In genomic region chr6:32657329-32657728, GRCh38 we compare ENCODE assay signal across 11 cellular contexts. TPM values are rescaled to one million over a fixed set of nuclear protein-coding genes. Genes with fewer than 3 reads are reported as not detected.
A peak's percentile ranks its signal among the peaks of the same experiment; 100 is the strongest.
DNase-seq lines count a peak whose midpoint lies in the region; ATAC-seq, FAIRE-seq and TF ChIP-seq lines count a peak whose summit lies in the region.
"Not testable (repeated sequence)": the region's sequence is repeated elsewhere in the genome, so short reads cannot be mapped to it uniquely, and the experiment has no call there.
"Had no signal": no experiment of that assay in that cellular context is flagged by ENCODE, and none has a peak within 500 bp of the region (broad histone marks: within the 10 kb centered on the region; RNA-seq: fewer than 3 reads in every experiment).

No MANE protein-coding gene starts in this region.

- H4K20me1 ChIP-seq in H9 (ENCODE audit: control insufficient read depth, insufficient read depth, insufficient read length); Karpas-422 (ENCODE audit: insufficient read depth, low read depth, low read length); hepatocyte (ENCODE audit: insufficient read depth, poor library complexity, severe bottlenecking): not testable (repeated sequence)

- H2BK5ac ChIP-seq in H9 (ENCODE audit: insufficient read length, low read length), result not testable (repeated sequence)

- not testable (repeated sequence) for H3K36me3 ChIP-seq in HUES6 (ENCODE audit: control insufficient read depth, insufficient read depth, low read length); Karpas-422 (ENCODE audit: insufficient read depth, low read length); hepatocyte (replicated peaks; ENCODE audit: insufficient read depth, low read depth); mesodermal cell (ENCODE audit: control insufficient read depth, insufficient read depth, low read length)

- TF ChIP-seq POLR2A in GM12892 (IDR thresholded peaks at IDR 0.05; ENCODE audit: low read depth, low read length), result 0 out of 2 replicates have a peak, but pooled peaks have one; percentile 50

- not testable (repeated sequence) for H2AK5ac ChIP-seq in H9 (ENCODE audit: insufficient read length, low read length)

- H2BK15ac ChIP-seq in H9 (ENCODE audit: low read depth, low read length), result not testable (repeated sequence)

- H3K23me2 ChIP-seq in H9 (ENCODE audit: insufficient read length, low read depth, low read length, poor library complexity, severe bottlenecking), result not testable (repeated sequence)

- no CpG with 5 or more reads among the region's 6 CpGs for WGBS in H9 (ENCODE audit: extremely low coverage, insufficient read length, low lambda C conversion rate)
- WGBS in hepatocyte (ENCODE audit: low lambda C conversion rate, missing lambda C conversion rate), result 24% methylated on average over 6 of the region's 6 CpGs
- no CpG with 5 or more reads among the region's 6 CpGs for WGBS in mesodermal cell (ENCODE audit: insufficient coverage in 2 of 2), 2 experiments

- not testable (repeated sequence) for H3K27ac ChIP-seq in H9 (ENCODE audit: insufficient read length, low read depth, low read length)
- H3K27ac ChIP-seq in HUES6 (ENCODE audit: low read depth, low read length) (peak overlapping the region; percentile 63; the same call in 1 of the 2 replicates), Karpas-422 (ENCODE audit: low read length) (peak overlapping the region; percentile 94), hepatocyte (peak overlapping the region; percentile 23), mesodermal cell (ENCODE audit: low read depth, low read length, severe bottlenecking) (peak overlapping the region; percentile 62)

- not testable (repeated sequence) for H3K4me1 ChIP-seq in H9 (ENCODE audit: insufficient read depth, low read length); hepatocyte (ENCODE audit: insufficient read depth)
- H3K4me1 ChIP-seq in HUES6 (ENCODE audit: control insufficient read depth, insufficient read depth, low read length) (peaks cover 18% of the 10 kb centered on the region), Karpas-422 (ENCODE audit: low read length) (peaks cover 47% of the 10 kb centered on the region), mesodermal cell (ENCODE audit: control insufficient read depth, insufficient read depth, low read length, poor library complexity, severe bottlenecking) (peaks cover 10% of the 10 kb centered on the region)

- not testable (repeated sequence) for H3K18ac ChIP-seq in H9 (ENCODE audit: insufficient read length, low read depth, low read length)

- not testable (repeated sequence) for H3K56ac ChIP-seq in H9 (ENCODE audit: insufficient read length, low read depth, low read length)

- ATAC-seq in naive B cell (ENCODE audit: low read depth in 2 of 2); stimulated activated naive B cell treated with anti-CD40 and anti-IgM and Interleukin-4, amounts not matched to agents 10 μg/mL and 1 μg/mL and 100 μg/mL, for 72 hours (replicated peaks): not testable (repeated sequence)

- H3K27ac Mint-ChIP-seq in H9 (peak overlapping the region; percentile 81 to 97 (median 95)), naive B cell (peak overlapping the region in 4 of 6 donors; percentile 93 to 100 (median 97))
- peak overlapping the region; percentile 87 for H3K27ac Mint-ChIP-seq in stimulated activated naive B cell treated with anti-CD40 and anti-IgM and Interleukin-4, amounts not matched to agents 10 μg/mL and 1 μg/mL and 100 μg/mL, for 72 hours

- not testable (repeated sequence) for H3K9me3 Mint-ChIP-seq in H9; stimulated activated naive B cell treated with anti-CD40 and anti-IgM and Interleukin-4, amounts not matched to agents 10 μg/mL and 1 μg/mL and 100 μg/mL, for 72 hours
- H3K9me3 Mint-ChIP-seq in naive B cell, result peaks cover 0 to 16% (median 1%) of the 10 kb centered on the region in 7 donors

- not testable (repeated sequence) for H3K23ac ChIP-seq in H9 (ENCODE audit: insufficient read length, low read depth, low read length)

- not testable (repeated sequence) for H3K79me1 ChIP-seq in H9 (ENCODE audit: insufficient read depth, low read depth, low read length, poor library complexity, severe bottlenecking)

- not testable (repeated sequence) for FAIRE-seq in GM12892 (lab: Jason Lieb, UNC)

- peaks cover 52 to 56% of the 10 kb centered on the region in 2 experiments for H3K4me1 Mint-ChIP-seq in H9
- H3K4me1 Mint-ChIP-seq in naive B cell, result peaks cover 69 to 82% (median 72%) of the 10 kb centered on the region in 3 donors
- H3K4me1 Mint-ChIP-seq in stimulated activated naive B cell treated with anti-CD40 and anti-IgM and Interleukin-4, amounts not matched to agents 10 μg/mL and 1 μg/mL and 100 μg/mL, for 72 hours, result peaks cover 54 to 60% of the 10 kb centered on the region in 2 donors

- H3K4me3 Mint-ChIP-seq in H9 (peak overlapping the region; percentile 3 to 43; a peak in 1 of 5 replicates), naive B cell (peak overlapping the region in 5 of 8 donors; percentile 28 to 89 (median 82))
- H3K4me3 Mint-ChIP-seq in stimulated activated naive B cell treated with anti-CD40 and anti-IgM and Interleukin-4, amounts not matched to agents 10 μg/mL and 1 μg/mL and 100 μg/mL, for 72 hours, result peak overlapping the region in 1 of 2 donors; percentile 39

- H3K4ac ChIP-seq in H9 (ENCODE audit: low read depth, low read length), result not testable (repeated sequence)

- H2BK12ac ChIP-seq in H9 (ENCODE audit: insufficient read length, low read depth, low read length), result not testable (repeated sequence)

- H3K27me3 ChIP-seq in H9 (ENCODE audit: insufficient read depth, low read length); HUES6 (ENCODE audit: control insufficient read depth, insufficient read depth, low read length); Karpas-422 (ENCODE audit: low read length); hepatocyte: not testable (repeated sequence)

- peaks cover 26 to 43% (median 29%) of the 10 kb centered on the region in 3 experiments; a peak in 6 of 7 replicates for H3K36me3 Mint-ChIP-seq in H9 (ENCODE audit: insufficient read depth in 1 of 3, low read depth in 3 of 3)
- peaks cover 40 to 62% of the 10 kb centered on the region in 2 donors for H3K36me3 Mint-ChIP-seq in naive B cell
- H3K36me3 Mint-ChIP-seq in stimulated activated naive B cell treated with anti-CD40 and anti-IgM and Interleukin-4, amounts not matched to agents 10 μg/mL and 1 μg/mL and 100 μg/mL, for 72 hours, result peaks cover 61 to 77% of the 10 kb centered on the region in 2 donors

- not testable (repeated sequence) for H3K79me2 ChIP-seq in H9 (ENCODE audit: insufficient read depth, low read length); Karpas-422 (ENCODE audit: low read length); hepatocyte

- not testable (repeated sequence) for H3K9ac ChIP-seq in H9 (ENCODE audit: extremely low read depth, insufficient read length, low read length); Karpas-422 (ENCODE audit: low read length)
- H3K9ac ChIP-seq in HUES6 (ENCODE audit: low read length), result peak overlapping the region; percentile 51

- H3K27me3 Mint-ChIP-seq in H9 (ENCODE audit: low read depth); naive B cell; stimulated activated naive B cell treated with anti-CD40 and anti-IgM and Interleukin-4, amounts not matched to agents 10 μg/mL and 1 μg/mL and 100 μg/mL, for 72 hours: not testable (repeated sequence)

- TF ChIP-seq CTCF in H9 (conservative IDR thresholded peaks at IDR 0.05); hepatocyte (IDR thresholded peaks at IDR 0.05; ENCODE audit: poor library complexity): not testable (repeated sequence)

- not testable (repeated sequence) for H3K4me3 ChIP-seq in HUES6 (ENCODE audit: low read depth, low read length); Karpas-422 (ENCODE audit: low read length); hepatocyte; mesodermal cell (ENCODE audit: extremely low read depth, insufficient read depth, low read length, poor library complexity, severe bottlenecking)

- not testable (repeated sequence) for H3K9me3 ChIP-seq in H9 (ENCODE audit: control insufficient read depth, low read depth, low read length); HUES6 (ENCODE audit: control insufficient read depth, insufficient read depth, low read depth, low read length); Karpas-422 (ENCODE audit: low read length); hepatocyte (ENCODE audit: low read depth); mesodermal cell (ENCODE audit: control insufficient read depth, low read length)

- H2BK120ac ChIP-seq in H9 (ENCODE audit: low read depth, low read length, poor library complexity, severe bottlenecking), result not testable (repeated sequence)

- H3K9me2 ChIP-seq in Karpas-422 (replicated peaks; ENCODE audit: insufficient read depth, low read length); hepatocyte (replicated peaks; ENCODE audit: insufficient read depth): not testable (repeated sequence)

- H4K5ac ChIP-seq in H9 (ENCODE audit: insufficient read length, low read depth, low read length), result not testable (repeated sequence)

- H3K4me2 ChIP-seq in H9 (ENCODE audit: insufficient read depth, insufficient read length, low read length); Karpas-422 (ENCODE audit: low read depth, low read length, poor library complexity, severe bottlenecking); hepatocyte: not testable (repeated sequence)

- not testable (repeated sequence) for H3T11ph ChIP-seq in H9 (ENCODE audit: low read length)

- H2BK20ac ChIP-seq in H9 (ENCODE audit: low read depth, low read length, poor library complexity, severe bottlenecking), result not testable (repeated sequence)

- not testable (repeated sequence) for H4K8ac ChIP-seq in H9 (replicated peaks; ENCODE audit: insufficient read length, low read depth, low read length)

- not testable (repeated sequence) for H3K14ac ChIP-seq in H9 (ENCODE audit: insufficient read depth, low read length)

- not testable (repeated sequence) for DNase-seq in GM12892 (ENCODE audit: insufficient read length); H9; Karpas-422; hepatocyte (ENCODE audit: low spot score); naive B cell; stimulated activated naive B cell treated with anti-CD40 and anti-IgM and Interleukin-4, amounts not matched to agents 10 μg/mL and 1 μg/mL and 100 μg/mL, for 72 hours

- H4K91ac ChIP-seq in H9 (ENCODE audit: insufficient read length, low read depth, low read length), result not testable (repeated sequence)

- not testable (repeated sequence) for H2AFZ ChIP-seq in H9 (ENCODE audit: low read length); Karpas-422 (ENCODE audit: low read length); hepatocyte

RNA-seq across cellular contexts. Expression of gene HLA-DQB1, which starts 9.1 kb away (rescaled TPM):
- polyA plus RNA-seq in GM12892 (2012; ENCODE audit: missing spikeins), result 443 TPM
- total RNA-seq in H9 (2021) (39.2 and 41.0 TPM in 2 replicates), hepatocyte (12.0 and 12.2 TPM in 2 replicates)
- 79.1 and 126 TPM in 2 replicates for total RNA-seq in Karpas-422 (2014; rRNA removed; shearing (Covaris generic); ENCODE audit: low replicate concordance)
- polyA plus RNA-seq in hepatocyte (13.0 and 15.2 TPM in 2 replicates), naive B cell (ENCODE audit: low read depth in 6 of 6) (1,000 to 10,000 TPM in 5 of 6 donors, 100 to 1,000 TPM in 1; 140 to 2,258 (median 1,433) TPM)
- 14.9 TPM for polyA plus RNA-seq in mesodermal cell (2013, experiment 1 of 2)
- polyA plus RNA-seq in mesodermal cell (2013, experiment 2 of 2), result 15.7 TPM
- total RNA-seq: A673, G401 had no signal
- polyA plus RNA-seq: AG04450 had no signal

RNA-seq across cellular contexts. Expression of gene HLA-DQA1, which starts 20.1 kb away (rescaled TPM):
- polyA plus RNA-seq in GM12892 (2012; ENCODE audit: missing spikeins), result 1,511 TPM
- total RNA-seq in H9 (2021) (0.68 and 1.7 TPM in 2 replicates), hepatocyte (not detected in 2 replicates)
- 216 and 309 TPM in 2 replicates for total RNA-seq in Karpas-422 (2014; rRNA removed; shearing (Covaris generic); ENCODE audit: low replicate concordance)
- polyA plus RNA-seq in hepatocyte (not detected in 2 replicates), naive B cell (ENCODE audit: low read depth in 6 of 6) (1,000 to 10,000 TPM in 2 of 6 donors, 100 to 1,000 TPM in 4; 309 to 1,253 (median 783) TPM)
- not detected for polyA plus RNA-seq in mesodermal cell (2013, experiment 1 of 2)
- not detected for polyA plus RNA-seq in mesodermal cell (2013, experiment 2 of 2)
- total RNA-seq: A673, G401 had no signal
- polyA plus RNA-seq: AG04450 had no signal

Comparison
In these comparisons a context has a peak if more than half of its experiments do, and no peak if none do; other contexts are left out.
1. RNA of gene HLA-DQA1, which starts 20.1 kb away (total RNA-seq): 216 to 309 TPM in Karpas-422; 0.68 to 1.7 TPM in H9 and not detected in hepatocyte; every median in the first group is over 10 times any median in the second.
2. Peak in every context shown above with its lines, with median percentiles within 50 percentile points of each other: H3K27ac Mint-ChIP-seq.